ENCODE assay signal across 8 cellular contexts in genomic region chr11:71927813-71928738, GRCh38. TPM values are rescaled to one million over a fixed set of nuclear protein-coding genes. Genes with fewer than 3 reads are reported as not detected.
DNase-seq lines count a peak whose midpoint lies in the region; ATAC-seq and TF ChIP-seq lines count a peak whose summit lies in the region.

A gene with protein sequence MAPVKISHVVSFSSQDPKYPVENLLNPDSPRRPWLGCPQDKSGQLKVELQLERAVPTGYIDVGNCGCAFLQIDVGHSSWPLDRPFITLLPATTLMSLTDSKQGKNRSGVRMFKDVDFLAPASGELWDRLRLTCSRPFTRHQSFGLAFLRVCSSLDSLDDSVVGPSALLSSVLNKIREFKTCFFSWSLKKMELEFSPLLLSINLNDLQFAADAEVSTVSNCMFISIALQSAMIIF (minus strand): TSS chr11:71928594. CDS start chr11:71923353, 5,241 bp downstream.

- H3K4me1 Mint-ChIP-seq in MCF 10A (ENCODE audit: insufficient read depth, unreplicated experiment) = peaks cover 19% of the 10 kb centered on the region

- H3K9me3 Mint-ChIP-seq in MCF 10A (ENCODE audit: unreplicated experiment) = no peaks in the 10 kb centered on the region

- peak within 1 kb of the TSS; percentile 98 for H3K27ac Mint-ChIP-seq in MCF 10A (ENCODE audit: low read depth, unreplicated experiment)

- peak; percentile 79 for ATAC-seq in GM18511 (IDR thresholded peaks at IDR 0.05; ENCODE audit: unreplicated experiment)
- ATAC-seq in HG02973 (IDR thresholded peaks at IDR 0.05; ENCODE audit: unreplicated experiment) = peak; percentile 67

- H3K36me3 Mint-ChIP-seq in MCF 10A (ENCODE audit: insufficient read depth, unreplicated experiment) = peaks cover 20% of the 10 kb centered on the region

- TSS peak; percentile 58 for BruUV-seq in MCF 10A (replicated peaks; lab: Mats Ljungman, UMichigan)

- POLR2A ChIA-PET in MCF 10A (lab: Yijun Ruan, JAX) = interaction anchor here (0.6 to 4.4 kb wide), 19 partner anchors 8 to 1635 kb away, joined by 3 to 28 read pairs (median 3); no protein-coding TSS in a partner anchor

- no peaks in the 10 kb centered on the region for H3K27me3 Mint-ChIP-seq in MCF 10A (ENCODE audit: insufficient read depth, unreplicated experiment)

- DNase-seq in A172 (ENCODE audit: low spot score) (peak; percentile 86), NCI-H187 (lab: John Stamatoyannopoulos, UW) (peak; percentile 86 to 88), T-helper 2 cell (peak; percentile 12 to 94 (median 65)), MCF 10A (ENCODE audit: unreplicated experiment) (peak; percentile 89), iPS-NIHi11 (ENCODE audit: low spot score) (peak; percentile 89), smooth muscle cell of the brain vasculature (ENCODE audit: low read depth, low spot score) (peak; percentile 80)

- peak within 1 kb of the TSS; percentile 91 for H3K4me3 Mint-ChIP-seq in MCF 10A (ENCODE audit: unreplicated experiment)

- intact Hi-C loops in MCF 10A (cut with micrococcal nuclease) = no loop called here

- TF ChIP-seq CTCF in MCF 10A (IDR thresholded peaks at IDR 0.05; ENCODE audit: unreplicated experiment) = no peak

- CTCF ChIA-PET in MCF 10A (lab: Yijun Ruan, JAX) = interaction anchor here (0.5 to 1.0 kb wide), 6 partner anchors 20 to 503 kb away, joined by 3 to 6 read pairs (median 4); no protein-coding TSS in a partner anchor

RNA-seq across cellular contexts. Expression of the gene that starts here (rescaled TPM):
- 1.4 and 5.3 TPM in 2 replicates for total RNA-seq in A172 (2014; rRNA removed; shearing (Covaris generic))
- 5.9 and 8.4 TPM in 2 replicates for total RNA-seq in MCF 10A (2022)

Comparison
In these comparisons a context has a peak if more than half of its experiments do, and no peak if none do; other contexts are left out.
1. Peak in every context shown above with its lines: DNase-seq and ATAC-seq.